In genomic region chr1:238485062-238485905, GRCh38 we compare ENCODE assay signal across 1 cellular context.
TF ChIP-seq lines count a peak whose summit lies in the region.

No MANE protein-coding gene starts in this region.

TF ChIP-seq in H1, 55 proteins besides CTCF, POLR2A, EP300 and RAD21 (continued from another document):
- TF ChIP-seq, protein P1, sequence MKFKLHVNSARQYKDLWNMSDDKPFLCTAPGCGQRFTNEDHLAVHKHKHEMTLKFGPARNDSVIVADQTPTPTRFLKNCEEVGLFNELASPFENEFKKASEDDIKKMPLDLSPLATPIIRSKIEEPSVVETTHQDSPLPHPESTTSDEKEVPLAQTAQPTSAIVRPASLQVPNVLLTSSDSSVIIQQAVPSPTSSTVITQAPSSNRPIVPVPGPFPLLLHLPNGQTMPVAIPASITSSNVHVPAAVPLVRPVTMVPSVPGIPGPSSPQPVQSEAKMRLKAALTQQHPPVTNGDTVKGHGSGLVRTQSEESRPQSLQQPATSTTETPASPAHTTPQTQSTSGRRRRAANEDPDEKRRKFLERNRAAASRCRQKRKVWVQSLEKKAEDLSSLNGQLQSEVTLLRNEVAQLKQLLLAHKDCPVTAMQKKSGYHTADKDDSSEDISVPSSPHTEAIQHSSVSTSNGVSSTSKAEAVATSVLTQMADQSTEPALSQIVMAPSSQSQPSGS (IDR thresholded peaks at IDR 0.05; ENCODE audit: low read length), result no peak
- TF ChIP-seq SP1 (IDR thresholded peaks at IDR 0.05; ENCODE audit: low read depth, low read length) (no peak), ZNF274 (IDR thresholded peaks at IDR 0.05; ENCODE audit: borderline replicate concordance, extremely low read depth, low read length) (no peak)
